In genomic region chr10:64537112-64537511, GRCh38 we compare ENCODE assay signal across 17 cellular contexts.
"Had no signal": no experiment of that assay in that cellular context is flagged by ENCODE, and none has a peak within 500 bp of the region (broad histone marks: within the 10 kb centered on the region; RNA-seq: fewer than 3 reads in every experiment).

No MANE protein-coding gene starts in this region.

- H3K4me3 ChIP-seq: heart left ventricle, lung, spleen, thyroid gland, vagina had no signal

- DNase-seq: foreskin keratinocyte; heart left ventricle; left colon; left ventricle myocardium superior; mesendoderm; naive thymus-derived CD4-positive, alpha-beta T cell; nephron progenitor cell; posterior cingulate gyrus; spleen; stimulated activated CD4-positive, alpha-beta T cell treated with anti-CD3 and anti-CD28 coated beads, Interleukin-15, amount 100 ng/mL, for 24 hours; stimulated activated CD4-positive, alpha-beta T cell treated with anti-CD3 and anti-CD28 coated beads, Interleukin-1b, Interleukin-23, amount 100 ng/mL, for 48 hours; stimulated activated CD4-positive, alpha-beta T cell treated with anti-CD3 and anti-CD28 coated beads, Interleukin-4, amount 100 ng/mL, for 24 hours; thyroid gland had no signal

- ATAC-seq: foreskin keratinocyte; heart left ventricle; left colon; left ventricle myocardium superior; naive thymus-derived CD4-positive, alpha-beta T cell; sciatic nerve; stimulated activated memory B cell treated with anti-CD40 and anti-IgM and Interleukin-4, amounts not matched to agents 10 μg/mL and 1 μg/mL and 100 μg/mL, for 72 hours had no signal

- H3K27ac ChIP-seq: foreskin keratinocyte, heart left ventricle, spleen, thyroid gland, vagina had no signal
